ENCODE assay signal across 2 cellular contexts in the genomic region with DNA sequence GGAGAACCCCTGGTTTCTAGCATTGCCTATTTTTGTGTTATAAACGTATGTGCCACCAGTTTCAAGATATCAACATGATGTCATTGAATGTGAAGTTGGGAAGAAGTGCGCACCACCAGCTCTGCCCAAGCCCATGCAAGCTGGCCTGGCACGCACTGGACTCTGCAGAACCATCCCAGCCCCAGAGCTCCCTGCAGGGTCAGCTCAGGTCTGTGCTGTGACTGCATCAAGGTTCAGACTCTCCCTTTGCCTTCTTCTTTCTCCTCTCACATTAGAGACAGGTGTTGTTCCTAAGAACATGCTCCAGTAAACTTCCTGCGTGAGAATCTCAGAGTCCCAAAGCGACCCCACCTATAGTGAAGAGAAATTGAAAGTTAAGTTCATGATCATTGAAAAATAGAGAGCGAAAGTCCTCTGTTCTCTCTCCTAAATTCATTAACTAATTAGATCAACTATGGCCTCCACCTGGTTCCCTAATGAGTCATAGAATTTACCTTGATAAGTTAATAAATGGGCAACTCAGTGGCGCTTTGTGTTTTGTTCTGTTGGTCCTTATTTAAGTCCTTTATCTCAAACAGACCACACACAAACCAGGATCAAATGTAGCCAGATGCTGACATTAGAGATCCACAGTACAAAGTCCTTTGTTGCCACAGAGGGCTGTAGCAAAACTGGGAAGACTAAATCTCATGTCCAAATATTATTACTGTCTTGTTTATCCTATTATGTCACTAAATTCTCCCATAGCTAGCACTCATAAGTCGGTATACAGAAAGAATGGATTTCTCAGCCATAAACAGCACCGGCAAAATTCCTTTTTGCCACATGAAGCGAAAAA.
TF ChIP-seq lines count a peak whose summit lies in the region.

No MANE protein-coding gene starts in this region.

TF ChIP-seq in K562, 482 proteins besides CTCF, POLR2A, EP300 and RAD21 (continued from another document):
- TF ChIP-seq, protein P1, sequence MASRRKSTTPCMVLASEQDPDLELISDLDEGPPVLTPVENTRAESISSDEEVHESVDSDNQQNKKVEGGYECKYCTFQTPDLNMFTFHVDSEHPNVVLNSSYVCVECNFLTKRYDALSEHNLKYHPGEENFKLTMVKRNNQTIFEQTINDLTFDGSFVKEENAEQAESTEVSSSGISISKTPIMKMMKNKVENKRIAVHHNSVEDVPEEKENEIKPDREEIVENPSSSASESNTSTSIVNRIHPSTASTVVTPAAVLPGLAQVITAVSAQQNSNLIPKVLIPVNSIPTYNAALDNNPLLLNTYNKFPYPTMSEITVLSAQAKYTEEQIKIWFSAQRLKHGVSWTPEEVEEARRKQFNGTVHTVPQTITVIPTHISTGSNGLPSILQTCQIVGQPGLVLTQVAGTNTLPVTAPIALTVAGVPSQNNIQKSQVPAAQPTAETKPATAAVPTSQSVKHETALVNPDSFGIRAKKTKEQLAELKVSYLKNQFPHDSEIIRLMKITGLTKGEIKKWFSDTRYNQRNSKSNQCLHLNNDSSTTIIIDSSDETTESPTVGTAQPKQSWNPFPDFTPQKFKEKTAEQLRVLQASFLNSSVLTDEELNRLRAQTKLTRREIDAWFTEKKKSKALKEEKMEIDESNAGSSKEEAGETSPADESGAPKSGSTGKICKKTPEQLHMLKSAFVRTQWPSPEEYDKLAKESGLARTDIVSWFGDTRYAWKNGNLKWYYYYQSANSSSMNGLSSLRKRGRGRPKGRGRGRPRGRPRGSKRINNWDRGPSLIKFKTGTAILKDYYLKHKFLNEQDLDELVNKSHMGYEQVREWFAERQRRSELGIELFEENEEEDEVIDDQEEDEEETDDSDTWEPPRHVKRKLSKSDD (conservative IDR thresholded peaks at IDR 0.05; ENCODE audit: low read length), result no peak
- TF ChIP-seq ZC3H4 (CRISPR knock-in tag; IDR thresholded peaks at IDR 0.05; ENCODE audit: borderline replicate concordance) (no peak), MCM5 (IDR thresholded peaks at IDR 0.05; ENCODE audit: low read depth) (no peak), TSC22D4 (tag; IDR thresholded peaks at IDR 0.05) (no peak), SP2 (IDR thresholded peaks at IDR 0.05; ENCODE audit: extremely low read depth, low read depth, low read length, poor library complexity, severe bottlenecking) (no peak), ZBTB17 (CRISPR knock-in tag; IDR thresholded peaks at IDR 0.05) (no peak), FOXA1 (IDR thresholded peaks at IDR 0.05; ENCODE audit: borderline replicate concordance) (no peak), SREBF1 (IDR thresholded peaks at IDR 0.05; ENCODE audit: borderline replicate concordance, low read depth, low read length) (no peak)
- TF ChIP-seq, protein P2, sequence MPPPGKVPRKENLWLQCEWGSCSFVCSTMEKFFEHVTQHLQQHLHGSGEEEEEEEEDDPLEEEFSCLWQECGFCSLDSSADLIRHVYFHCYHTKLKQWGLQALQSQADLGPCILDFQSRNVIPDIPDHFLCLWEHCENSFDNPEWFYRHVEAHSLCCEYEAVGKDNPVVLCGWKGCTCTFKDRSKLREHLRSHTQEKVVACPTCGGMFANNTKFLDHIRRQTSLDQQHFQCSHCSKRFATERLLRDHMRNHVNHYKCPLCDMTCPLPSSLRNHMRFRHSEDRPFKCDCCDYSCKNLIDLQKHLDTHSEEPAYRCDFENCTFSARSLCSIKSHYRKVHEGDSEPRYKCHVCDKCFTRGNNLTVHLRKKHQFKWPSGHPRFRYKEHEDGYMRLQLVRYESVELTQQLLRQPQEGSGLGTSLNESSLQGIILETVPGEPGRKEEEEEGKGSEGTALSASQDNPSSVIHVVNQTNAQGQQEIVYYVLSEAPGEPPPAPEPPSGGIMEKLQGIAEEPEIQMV (tag; conservative IDR thresholded peaks at IDR 0.05; ENCODE audit: low read depth), result no peak
- TF ChIP-seq, protein P3, sequence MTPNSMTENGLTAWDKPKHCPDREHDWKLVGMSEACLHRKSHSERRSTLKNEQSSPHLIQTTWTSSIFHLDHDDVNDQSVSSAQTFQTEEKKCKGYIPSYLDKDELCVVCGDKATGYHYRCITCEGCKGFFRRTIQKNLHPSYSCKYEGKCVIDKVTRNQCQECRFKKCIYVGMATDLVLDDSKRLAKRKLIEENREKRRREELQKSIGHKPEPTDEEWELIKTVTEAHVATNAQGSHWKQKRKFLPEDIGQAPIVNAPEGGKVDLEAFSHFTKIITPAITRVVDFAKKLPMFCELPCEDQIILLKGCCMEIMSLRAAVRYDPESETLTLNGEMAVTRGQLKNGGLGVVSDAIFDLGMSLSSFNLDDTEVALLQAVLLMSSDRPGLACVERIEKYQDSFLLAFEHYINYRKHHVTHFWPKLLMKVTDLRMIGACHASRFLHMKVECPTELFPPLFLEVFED (CRISPR knock-in tag; conservative IDR thresholded peaks at IDR 0.05), result no peak

TF ChIP-seq in SK-N-SH treated with all-trans-retinoic acid at 6 μM for 48 hours, 23 proteins besides CTCF, POLR2A, EP300 and RAD21 (continued from another document):
- TF ChIP-seq, protein P4, sequence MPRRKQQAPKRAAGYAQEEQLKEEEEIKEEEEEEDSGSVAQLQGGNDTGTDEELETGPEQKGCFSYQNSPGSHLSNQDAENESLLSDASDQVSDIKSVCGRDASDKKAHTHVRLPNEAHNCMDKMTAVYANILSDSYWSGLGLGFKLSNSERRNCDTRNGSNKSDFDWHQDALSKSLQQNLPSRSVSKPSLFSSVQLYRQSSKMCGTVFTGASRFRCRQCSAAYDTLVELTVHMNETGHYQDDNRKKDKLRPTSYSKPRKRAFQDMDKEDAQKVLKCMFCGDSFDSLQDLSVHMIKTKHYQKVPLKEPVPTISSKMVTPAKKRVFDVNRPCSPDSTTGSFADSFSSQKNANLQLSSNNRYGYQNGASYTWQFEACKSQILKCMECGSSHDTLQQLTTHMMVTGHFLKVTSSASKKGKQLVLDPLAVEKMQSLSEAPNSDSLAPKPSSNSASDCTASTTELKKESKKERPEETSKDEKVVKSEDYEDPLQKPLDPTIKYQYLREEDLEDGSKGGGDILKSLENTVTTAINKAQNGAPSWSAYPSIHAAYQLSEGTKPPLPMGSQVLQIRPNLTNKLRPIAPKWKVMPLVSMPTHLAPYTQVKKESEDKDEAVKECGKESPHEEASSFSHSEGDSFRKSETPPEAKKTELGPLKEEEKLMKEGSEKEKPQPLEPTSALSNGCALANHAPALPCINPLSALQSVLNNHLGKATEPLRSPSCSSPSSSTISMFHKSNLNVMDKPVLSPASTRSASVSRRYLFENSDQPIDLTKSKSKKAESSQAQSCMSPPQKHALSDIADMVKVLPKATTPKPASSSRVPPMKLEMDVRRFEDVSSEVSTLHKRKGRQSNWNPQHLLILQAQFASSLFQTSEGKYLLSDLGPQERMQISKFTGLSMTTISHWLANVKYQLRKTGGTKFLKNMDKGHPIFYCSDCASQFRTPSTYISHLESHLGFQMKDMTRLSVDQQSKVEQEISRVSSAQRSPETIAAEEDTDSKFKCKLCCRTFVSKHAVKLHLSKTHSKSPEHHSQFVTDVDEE (CRISPR knock-in tag; IDR thresholded peaks at IDR 0.05), result no peak
- TF ChIP-seq OSR1 (CRISPR knock-in tag; IDR thresholded peaks at IDR 0.05) (no peak), ZFP3 (CRISPR knock-in tag; IDR thresholded peaks at IDR 0.05) (no peak), TOX (CRISPR knock-in tag; IDR thresholded peaks at IDR 0.05; ENCODE audit: borderline replicate concordance) (no peak), ISL1 (CRISPR knock-in tag; IDR thresholded peaks at IDR 0.05) (no peak), CSDC2 (CRISPR knock-in tag; IDR thresholded peaks at IDR 0.05) (no peak)
- TF ChIP-seq, protein P5, sequence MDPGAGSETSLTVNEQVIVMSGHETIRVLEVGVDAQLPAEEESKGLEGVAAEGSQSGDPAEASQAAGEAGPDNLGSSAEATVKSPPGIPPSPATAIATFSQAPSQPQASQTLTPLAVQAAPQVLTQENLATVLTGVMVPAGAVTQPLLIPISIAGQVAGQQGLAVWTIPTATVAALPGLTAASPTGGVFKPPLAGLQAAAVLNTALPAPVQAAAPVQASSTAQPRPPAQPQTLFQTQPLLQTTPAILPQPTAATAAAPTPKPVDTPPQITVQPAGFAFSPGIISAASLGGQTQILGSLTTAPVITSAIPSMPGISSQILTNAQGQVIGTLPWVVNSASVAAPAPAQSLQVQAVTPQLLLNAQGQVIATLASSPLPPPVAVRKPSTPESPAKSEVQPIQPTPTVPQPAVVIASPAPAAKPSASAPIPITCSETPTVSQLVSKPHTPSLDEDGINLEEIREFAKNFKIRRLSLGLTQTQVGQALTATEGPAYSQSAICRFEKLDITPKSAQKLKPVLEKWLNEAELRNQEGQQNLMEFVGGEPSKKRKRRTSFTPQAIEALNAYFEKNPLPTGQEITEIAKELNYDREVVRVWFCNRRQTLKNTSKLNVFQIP (CRISPR knock-in tag; IDR thresholded peaks at IDR 0.05; ENCODE audit: borderline replicate concordance, low read depth), result no peak
